In genomic region chr7:43905209-43905946, GRCh38 we compare ENCODE assay signal across 8 cellular contexts. TPM values are rescaled to one million over a fixed set of nuclear protein-coding genes. Genes with fewer than 3 reads are reported as not detected.
DNase-seq lines count a peak whose midpoint lies in the region; ATAC-seq and TF ChIP-seq lines count a peak whose summit lies in the region.

No MANE protein-coding gene starts in this region.

- TF ChIP-seq POLR2A in sigmoid colon (IDR thresholded peaks at IDR 0.05): peak in 1 of 2 donors; percentile 28

- TF ChIP-seq EP300 in sigmoid colon (IDR thresholded peaks at IDR 0.05): no peak

- 17 to 49% methylated on average over 8 of the region's 8 CpGs for WGBS in sigmoid colon, 2 donors

- H3K27me3 Mint-ChIP-seq in activated naive CD4-positive, alpha-beta T cell treated with anti-CD3 and anti-CD28 coated beads, Interleukin-2, amount 50 U/mL, for 24 hours: no peaks in the 10 kb centered on the region

- H3K27ac Mint-ChIP-seq in activated naive CD4-positive, alpha-beta T cell treated with anti-CD3 and anti-CD28 coated beads, Interleukin-2, amount 50 U/mL, for 24 hours: peak overlapping the region; percentile 98
- peak overlapping the region; percentile 83 to 98 for H3K27ac Mint-ChIP-seq in activated naive CD4-positive, alpha-beta T cell treated with anti-CD3 and anti-CD28 coated beads, Interleukin-2, amount 50 U/mL, for 72 hours

- intact Hi-C loops in left ventricle myocardium inferior (cut with micrococcal nuclease): no loop called here
- intact Hi-C loops in sigmoid colon (cut with DNase I): loop anchor here (5.0 kb wide), 1 partner anchor 33 kb away; no protein-coding TSS in a partner anchor

- H3K4me1 ChIP-seq in left ventricle myocardium inferior: peaks cover 61% of the 10 kb centered on the region
- H3K4me1 ChIP-seq in sigmoid colon: peaks cover 0 to 42% (median 24%) of the 10 kb centered on the region in 4 donors

- no peaks in the 10 kb centered on the region for H3K36me3 Mint-ChIP-seq in activated naive CD4-positive, alpha-beta T cell treated with anti-CD3 and anti-CD28 coated beads, Interleukin-2, amount 50 U/mL, for 24 hours
- peaks cover 0 to 5% of the 10 kb centered on the region in 2 donors for H3K36me3 Mint-ChIP-seq in activated naive CD4-positive, alpha-beta T cell treated with anti-CD3 and anti-CD28 coated beads, Interleukin-2, amount 50 U/mL, for 72 hours

- peak overlapping the region; percentile 93 for H3K27ac ChIP-seq in left ventricle myocardium inferior (replicated peaks)
- H3K27ac ChIP-seq in sigmoid colon: peak overlapping the region; percentile 86 to 92 (median 88)

- peak overlapping the region; percentile 95 for H3K4me3 Mint-ChIP-seq in activated naive CD4-positive, alpha-beta T cell treated with anti-CD3 and anti-CD28 coated beads, Interleukin-2, amount 50 U/mL, for 24 hours

- H3K9me3 Mint-ChIP-seq in activated naive CD4-positive, alpha-beta T cell treated with anti-CD3 and anti-CD28 coated beads, Interleukin-2, amount 50 U/mL, for 24 hours: no peaks in the 10 kb centered on the region
- no peaks in the 10 kb centered on the region for H3K9me3 Mint-ChIP-seq in activated naive CD4-positive, alpha-beta T cell treated with anti-CD3 and anti-CD28 coated beads, Interleukin-2, amount 50 U/mL, for 72 hours

- H3K9me3 ChIP-seq in left ventricle myocardium inferior (replicated peaks) (no peaks in the 10 kb centered on the region), sigmoid colon (no peaks in the 10 kb centered on the region)

- TF ChIP-seq CTCF in left ventricle myocardium inferior (IDR thresholded peaks at IDR 0.05; ENCODE audit: borderline replicate concordance) (no peak), sigmoid colon (IDR thresholded peaks at IDR 0.05) (no peak)

- DNase-seq in activated naive CD4-positive, alpha-beta T cell (lab: John Stamatoyannopoulos, UW): no peak
- no peak for DNase-seq in activated naive CD4-positive, alpha-beta T cell treated with anti-CD3 and anti-CD28 coated beads, Interleukin-2, amount 50 U/mL, for 72 hours (ENCODE audit: low spot score in 2 of 2)
- DNase-seq in left ventricle myocardium inferior (no peak), sigmoid colon (no peak), DMS 273 treated with DMSO at 0.1 percent for 48 hours (lab: John Stamatoyannopoulos, UW) (no peak)

- H3K36me3 ChIP-seq in left ventricle myocardium inferior (no peaks in the 10 kb centered on the region), sigmoid colon (no peaks in the 10 kb centered on the region)

- H3K4me3 ChIP-seq in left ventricle myocardium inferior (peak overlapping the region; percentile 88), sigmoid colon (peak overlapping the region; percentile 55 to 83 (median 76))

- H3K27me3 ChIP-seq in left ventricle myocardium inferior (ENCODE audit: low read depth): no peaks in the 10 kb centered on the region
- H3K27me3 ChIP-seq in sigmoid colon: no peaks in the 10 kb centered on the region

- ATAC-seq in activated naive CD4-positive, alpha-beta T cell treated with anti-CD3 and anti-CD28 coated beads, Interleukin-2, amount 50 U/mL, for 72 hours: no peak
- ATAC-seq in HG02981 (IDR thresholded peaks at IDR 0.05; ENCODE audit: unreplicated experiment) (no peak), HG02884 (IDR thresholded peaks at IDR 0.05; ENCODE audit: unreplicated experiment) (no peak)

- H3K4me1 Mint-ChIP-seq in activated naive CD4-positive, alpha-beta T cell treated with anti-CD3 and anti-CD28 coated beads, Interleukin-2, amount 50 U/mL, for 24 hours: peaks cover 43% of the 10 kb centered on the region

RNA-seq across cellular contexts. Expression of gene URGCP, which starts 1.0 kb away (rescaled TPM):
- total RNA-seq in activated naive CD4-positive, alpha-beta T cell treated with anti-CD3 and anti-CD28 coated beads, Interleukin-2, amount 50 U/mL, for 72 hours: 10 to 100 TPM; 16.4 to 26.3 TPM
- 39.6 TPM for total RNA-seq in left ventricle myocardium inferior
- total RNA-seq in sigmoid colon: 10 to 100 TPM; 18.4 to 32.7 (median 24.0) TPM
- 10 to 100 TPM; 18.0 to 28.8 (median 21.5) TPM for polyA plus RNA-seq in sigmoid colon

RNA-seq across cellular contexts. Expression of gene UBE2D4, which starts 20.9 kb away (rescaled TPM):
- 1 to 10 TPM; 3.3 to 7.5 TPM for total RNA-seq in activated naive CD4-positive, alpha-beta T cell treated with anti-CD3 and anti-CD28 coated beads, Interleukin-2, amount 50 U/mL, for 72 hours
- 44.9 TPM for total RNA-seq in left ventricle myocardium inferior
- total RNA-seq in sigmoid colon: 10 to 100 TPM; 24.0 to 37.1 (median 28.5) TPM
- polyA plus RNA-seq in sigmoid colon: 10 to 100 TPM in 2 of 3 donors, 1 to 10 TPM in 1; 7.5 to 14.1 (median 13.8) TPM

RNA-seq across cellular contexts. Expression of gene MRPS24, which starts 36.1 kb away (rescaled TPM):
- 100 to 1,000 TPM; 112 to 118 TPM for total RNA-seq in activated naive CD4-positive, alpha-beta T cell treated with anti-CD3 and anti-CD28 coated beads, Interleukin-2, amount 50 U/mL, for 72 hours
- total RNA-seq in left ventricle myocardium inferior (167 TPM), sigmoid colon (100 to 1,000 TPM; 105 to 148 (median 125) TPM)
- 100 to 1,000 TPM; 145 to 177 (median 170) TPM for polyA plus RNA-seq in sigmoid colon
